8 cellular contexts compared by ENCODE assay signal in genomic region chr1:28877132-28877781, GRCh38. TPM values are rescaled to one million over a fixed set of nuclear protein-coding genes. Genes with fewer than 3 reads are reported as not detected.
DNase-seq lines count a peak whose midpoint lies in the region; ATAC-seq and TF ChIP-seq lines count a peak whose summit lies in the region.

No MANE protein-coding gene starts in this region.

- ATAC-seq in PC-3 (peak; percentile 77), GM18520 (IDR thresholded peaks at IDR 0.05; ENCODE audit: unreplicated experiment) (no peak)
- peak; percentile 72 to 79 for ATAC-seq in natural killer cell treated with Interleukin-12 subunit alpha and Interleukin-12 subunit beta and Interleukin-15 and Interleukin-18, amount 100 ng/mL, for 72 hours

- intact Hi-C loops in PC-3 (cut with micrococcal nuclease), result loop anchor here (1.0 to 2.0 kb wide), 3 partner anchors 92 to 228 kb away; partner anchors contain the start of genes RNU11 and YTHDF2
- intact Hi-C loops in esophagus squamous epithelium (cut with DNase I), result loop anchor here (5.0 kb wide), 1 partner anchor 90 kb away; no protein-coding TSS in a partner anchor

- H3K9me3 ChIP-seq in PC-3 (ENCODE audit: low read length) (no peaks in the 10 kb centered on the region), esophagus squamous epithelium (no peaks in the 10 kb centered on the region)

- CTCF ChIA-PET in PC-3 (lab: Charles Lee), result interaction anchor here (0.5 to 1.8 kb wide), 16 partner anchors 9 to 628 kb away, joined by 3 to 22 read pairs (median 4); partner anchors contain the start of genes EPB41 and YTHDF2

- in situ Hi-C loops in G401 (cut with HindIII; ENCODE audit: low sequenced_read_pairs), result no loop called here

- H4K20me1 ChIP-seq in KMS-11 (ENCODE audit: insufficient read depth), result no peaks in the 10 kb centered on the region
- H4K20me1 ChIP-seq in PC-3 (ENCODE audit: low read length), result no peaks in the 10 kb centered on the region

- H3K27ac ChIP-seq in KMS-11 (no peak overlapping the region), PC-3 (ENCODE audit: low read length) (no peak overlapping the region), esophagus squamous epithelium (no peak overlapping the region)

- H3K9ac ChIP-seq in KMS-11 (no peak overlapping the region), PC-3 (ENCODE audit: low read length) (no peak overlapping the region)

- POLR2A ChIA-PET in PC-3 (lab: Charles Lee; ENCODE audit: unreplicated experiment), result interaction anchor here (0.5 to 1.0 kb wide), 3 partner anchors 123 to 234 kb away, joined by 5 to 12 read pairs (median 10); partner anchors contain the start of genes RNU11 and TAF12

- H3K36me3 Mint-ChIP-seq in natural killer cell treated with Interleukin-12 subunit alpha and Interleukin-12 subunit beta and Interleukin-15 and Interleukin-18, amount 100 ng/mL, for 72 hours, result no peaks in the 10 kb centered on the region

- peak; percentile 92 for TF ChIP-seq CTCF in KMS-11 (conservative IDR thresholded peaks at IDR 0.05; ENCODE audit: low read depth, low read length)
- TF ChIP-seq CTCF in PC-3 (conservative IDR thresholded peaks at IDR 0.05; ENCODE audit: low read depth, low read length), result peak; percentile 95
- peak; percentile 90 to 95 (median 94) for TF ChIP-seq CTCF in esophagus squamous epithelium (IDR thresholded peaks at IDR 0.05)

- H3K36me3 ChIP-seq in KMS-11 (ENCODE audit: insufficient read depth) (no peaks in the 10 kb centered on the region), PC-3 (ENCODE audit: low read depth, low read length) (no peaks in the 10 kb centered on the region), esophagus squamous epithelium (no peaks in the 10 kb centered on the region)

- H3K9me3 Mint-ChIP-seq in natural killer cell treated with Interleukin-12 subunit alpha and Interleukin-12 subunit beta and Interleukin-15 and Interleukin-18, amount 100 ng/mL, for 72 hours, result no peaks in the 10 kb centered on the region

- no TSS peak for BruUV-seq in PC-3 (replicated peaks; lab: Mats Ljungman, UMichigan)

- H3K4me1 ChIP-seq in KMS-11 (ENCODE audit: low read depth, poor library complexity, severe bottlenecking), result peaks cover 11% of the 10 kb centered on the region
- H3K4me1 ChIP-seq in PC-3 (ENCODE audit: insufficient read depth, low read length), result peaks cover 4% of the 10 kb centered on the region
- peaks cover under 1 to 20% (median 6%) of the 10 kb centered on the region in 3 donors for H3K4me1 ChIP-seq in esophagus squamous epithelium

- H3F3A ChIP-seq in PC-3 (ENCODE audit: low read length, unreplicated experiment), result no peaks in the 10 kb centered on the region

- H3K4me1 Mint-ChIP-seq in natural killer cell treated with Interleukin-12 subunit alpha and Interleukin-12 subunit beta and Interleukin-15 and Interleukin-18, amount 100 ng/mL, for 72 hours (ENCODE audit: low read depth in 2 of 2), result peaks cover 6 to 7% of the 10 kb centered on the region in 2 donors

- peaks cover 0 to 2% of the 10 kb centered on the region in 2 donors for H3K27me3 Mint-ChIP-seq in natural killer cell treated with Interleukin-12 subunit alpha and Interleukin-12 subunit beta and Interleukin-15 and Interleukin-18, amount 100 ng/mL, for 72 hours

- H2AFZ ChIP-seq in KMS-11 (ENCODE audit: low read depth) (peak overlapping the region; percentile 31; the same call in 1 of the 2 replicates), PC-3 (ENCODE audit: low read length) (0 out of 2 replicates have a peak overlapping the region, but pooled peaks have one; percentile 7)

- H3K4me3 ChIP-seq in KMS-11 (IDR thresholded peaks at IDR 0.05; ENCODE audit: insufficient read depth, low read depth, low read length) (no peak overlapping the region), PC-3 (ENCODE audit: low read length) (no peak overlapping the region), esophagus squamous epithelium (no peak overlapping the region)

- H3K27me3 ChIP-seq in KMS-11 (ENCODE audit: insufficient read depth, low read depth) (no peaks in the 10 kb centered on the region), PC-3 (ENCODE audit: low read length) (no peaks in the 10 kb centered on the region), esophagus squamous epithelium (peaks cover 0 to 14% (median 0%) of the 10 kb centered on the region in 4 donors)

- no peak overlapping the region for H3K4me2 ChIP-seq in KMS-11
- H3K4me2 ChIP-seq in PC-3 (ENCODE audit: low read length), result no peak overlapping the region

- TF ChIP-seq POLR2A in esophagus squamous epithelium (IDR thresholded peaks at IDR 0.05), result no peak

- H3K4me3 Mint-ChIP-seq in natural killer cell treated with Interleukin-12 subunit alpha and Interleukin-12 subunit beta and Interleukin-15 and Interleukin-18, amount 100 ng/mL, for 72 hours, result no peak overlapping the region

- H3K79me2 ChIP-seq in KMS-11 (ENCODE audit: insufficient read depth, low read depth), result no peaks in the 10 kb centered on the region
- H3K79me2 ChIP-seq in PC-3 (ENCODE audit: low read length), result no peaks in the 10 kb centered on the region

- DNase-seq in G401 (ENCODE audit: low spot score), result peak; percentile 89
- peak; percentile 87 for DNase-seq in PC-3
- DNase-seq in activated T-cell treated with anti-CD3 and anti-CD28 coated beads for 4 hours, result peak; percentile 72
- no peak for DNase-seq in esophagus squamous epithelium (lab: John Stamatoyannopoulos, UW)
- no peak for DNase-seq in natural killer cell treated with Interleukin-12 subunit alpha and Interleukin-12 subunit beta and Interleukin-15 and Interleukin-18, amount 100 ng/mL, for 72 hours (ENCODE audit: low spot score)
- peak; percentile 64 for DNase-seq in stimulated activated naive CD4-positive, alpha-beta T cell treated with Interleukin-2 at 50 U/mL for 16 hours (lab: John Stamatoyannopoulos, UW)

- 17 to 22% methylated on average over 18 of the region's 18 CpGs for WGBS in esophagus squamous epithelium, 2 donors

- no peak overlapping the region for H3K27ac Mint-ChIP-seq in natural killer cell treated with Interleukin-12 subunit alpha and Interleukin-12 subunit beta and Interleukin-15 and Interleukin-18, amount 100 ng/mL, for 72 hours

- H3K9me2 ChIP-seq in PC-3 (replicated peaks; ENCODE audit: low read length), result no peaks in the 10 kb centered on the region

RNA-seq across cellular contexts. Expression of gene EPB41, which starts 37.1 kb away (rescaled TPM):
- 25.2 and 39.4 TPM in 2 replicates for total RNA-seq in G401 (2014; rRNA removed; shearing (Covaris generic))
- total RNA-seq in PC-3 (2014; rRNA removed) (41.5 and 44.9 TPM in 2 replicates), esophagus squamous epithelium (10 to 100 TPM; 28.5 to 43.9 (median 41.8) TPM)
- 10 to 100 TPM; 50.7 to 60.5 TPM for total RNA-seq in natural killer cell treated with Interleukin-12 subunit alpha and Interleukin-12 subunit beta and Interleukin-15 and Interleukin-18, amount 100 ng/mL, for 72 hours

Comparison
In these comparisons a context has a peak if more than half of its experiments do, and no peak if none do; other contexts are left out.
1. DNase-seq: peak in G401 (single experiment), PC-3 (single experiment), activated T-cell treated with anti-CD3 and anti-CD28 coated beads for 4 hours (single experiment) and stimulated activated naive CD4-positive, alpha-beta T cell treated with Interleukin-2 at 50 U/mL for 16 hours (single experiment); none in esophagus squamous epithelium (single experiment) and natural killer cell treated with Interleukin-12 subunit alpha and Interleukin-12 subunit beta and Interleukin-15 and Interleukin-18, amount 100 ng/mL, for 72 hours (single experiment).
2. Peak in every context shown above with its lines, with median percentiles within 50 percentile points of each other: CTCF ChIP-seq.